In genomic region chr2:18356676-18357075, GRCh38 we compare ENCODE assay signal across 21 cellular contexts.
A peak's percentile ranks its signal among the peaks of the same experiment; 100 is the strongest.
DNase-seq lines count a peak whose midpoint lies in the region; ATAC-seq, FAIRE-seq and TF ChIP-seq lines count a peak whose summit lies in the region.
"Had no signal": no experiment of that assay in that cellular context is flagged by ENCODE, and none has a peak within 500 bp of the region (broad histone marks: within the 10 kb centered on the region; RNA-seq: fewer than 3 reads in every experiment).

No MANE protein-coding gene starts in this region.

- DNase-seq in A549 (ENCODE audit: low read depth in 1 of 2, low spot score in 1 of 2) (peak in 1 of 2 experiments; percentile 34), H54 (ENCODE audit: insufficient read length, low spot score) (no peak), adipocyte (ENCODE audit: low read depth) (peak; percentile 13), foreskin keratinocyte (no peak), GM12891 (ENCODE audit: insufficient read length, low spot score) (no peak), Caco-2 (no peak)
- no peak for DNase-seq in activated naive CD4-positive, alpha-beta T cell treated with anti-CD3 and anti-CD28 coated beads, Interleukin-2, amount 10 ng/mL, durations not matched to agents 7 days and 5 days
- DNase-seq: activated CD4-positive, alpha-beta memory T cell treated with anti-CD3 and anti-CD28 coated beads for 36 hours; CD8-positive, alpha-beta memory T cell; effector CD8-positive, alpha-beta T cell; NCI-H1048; NCI-H2081 treated with DMSO at 0.1 percent for 48 hours; NCI-H748 treated with DMSO at 0.1 percent for 48 hours; nucleus accumbens; stimulated activated CD4-positive, alpha-beta T cell treated with anti-CD3 and anti-CD28 coated beads, Interleukin-1b, Interleukin-23, amount 100 ng/mL, for 48 hours; SW 1271 had no signal

- H3K4me1 Mint-ChIP-seq in activated naive CD4-positive, alpha-beta T cell treated with anti-CD3 and anti-CD28 coated beads, Interleukin-2, amount 10 ng/mL, durations not matched to agents 7 days and 5 days, result no peaks in the 10 kb centered on the region
- peaks cover 2% of the 10 kb centered on the region for H3K4me1 Mint-ChIP-seq in Caco-2 (ENCODE audit: low read depth, unreplicated experiment)
- H3K4me1 Mint-ChIP-seq: CD8-positive, alpha-beta memory T cell; central memory CD8-positive, alpha-beta T cell had no signal

- TF ChIP-seq POLR2A in A549 (IDR thresholded peaks at IDR 0.05; ENCODE audit: low read length), result no peak
- no peak for TF ChIP-seq POLR2A in H54 (IDR thresholded peaks at IDR 0.05; ENCODE audit: low read depth, low read length)
- TF ChIP-seq POLR2A in GM12891 (IDR thresholded peaks at IDR 0.05; ENCODE audit: low read depth, low read length), result no peak

- no peak overlapping the region; a peak in 1 of 6 replicates for H3K27ac ChIP-seq in A549
- H3K27ac ChIP-seq in foreskin keratinocyte, result no peak overlapping the region

- H3K27me3 ChIP-seq in adipocyte (replicated peaks; ENCODE audit: control insufficient read depth, insufficient read depth, low read length) (no peaks in the 10 kb centered on the region), foreskin keratinocyte (no peaks in the 10 kb centered on the region), Caco-2 (replicated peaks; ENCODE audit: control insufficient read depth, insufficient read depth, low read length) (no peaks in the 10 kb centered on the region)

- H3K4me3 ChIP-seq in A549 (no peak overlapping the region), adipocyte (ENCODE audit: low read length) (no peak overlapping the region), Caco-2 (ENCODE audit: low read depth, low read length) (no peak overlapping the region)
- H3K4me3 ChIP-seq: GM12878 had no signal

- H3K4me1 ChIP-seq in A549 (peaks cover 9% of the 10 kb centered on the region; the same call in 2 of the 3 replicates), adipocyte (ENCODE audit: control insufficient read depth, insufficient read depth, low read length) (no peaks in the 10 kb centered on the region), foreskin keratinocyte (peaks cover 6% of the 10 kb centered on the region), Caco-2 (0 out of 2 replicates have a peak, but pooled peaks cover 4% of the 10 kb centered on the region)

- no peak for FAIRE-seq in A549 (lab: Jason Lieb, UNC)
- FAIRE-seq in H54 (lab: Jason Lieb, UNC), result peak; percentile 78
- FAIRE-seq in GM12891 (lab: Jason Lieb, UNC), result no peak
- FAIRE-seq: GM12878 had no signal

- H3K27ac Mint-ChIP-seq in activated naive CD4-positive, alpha-beta T cell treated with anti-CD3 and anti-CD28 coated beads, Interleukin-2, amount 10 ng/mL, durations not matched to agents 7 days and 5 days, result no peak overlapping the region
- no peak overlapping the region for H3K27ac Mint-ChIP-seq in Caco-2 (ENCODE audit: unreplicated experiment)
- H3K27ac Mint-ChIP-seq: activated CD4-positive, alpha-beta memory T cell treated with anti-CD3 and anti-CD28 coated beads for 36 hours; CD8-positive, alpha-beta memory T cell had no signal

- 17% methylated on average over 2 of the region's 2 CpGs for WGBS in A549 (ENCODE audit: missing lambda C conversion rate)

- H3K36me3 ChIP-seq in adipocyte (ENCODE audit: control insufficient read depth, insufficient read depth, low read length, severe bottlenecking), result no peaks in the 10 kb centered on the region
- H3K36me3 ChIP-seq in Caco-2 (ENCODE audit: control insufficient read depth, insufficient read depth, low read length), result no peaks in the 10 kb centered on the region

- intact Hi-C loops in Caco-2 (cut with micrococcal nuclease; ENCODE audit: unreplicated experiment), result no loop called here

- POLR2A ChIA-PET in A549 (lab: Yijun Ruan, JAX), result no interaction called here
- POLR2A ChIA-PET in Caco-2 (lab: Charles Lee), result no interaction called here

- TF ChIP-seq CTCF in A549 (IDR thresholded peaks at IDR 0.05) (no peak), foreskin keratinocyte (conservative IDR thresholded peaks at IDR 0.05) (no peak), Caco-2 (IDR thresholded peaks at IDR 0.05; ENCODE audit: insufficient read depth in 1 of 2, low read depth in 1 of 2, low read length in 1 of 2, severe bottlenecking in 1 of 2, unreplicated experiment in 1 of 2) (no peak)

- H3K4me3 Mint-ChIP-seq in activated naive CD4-positive, alpha-beta T cell treated with anti-CD3 and anti-CD28 coated beads, Interleukin-2, amount 10 ng/mL, durations not matched to agents 7 days and 5 days, result no peak overlapping the region
- H3K4me3 Mint-ChIP-seq in Caco-2 (ENCODE audit: unreplicated experiment), result no peak overlapping the region
- H3K4me3 Mint-ChIP-seq: activated CD4-positive, alpha-beta memory T cell treated with anti-CD3 and anti-CD28 coated beads for 36 hours; CD8-positive, alpha-beta memory T cell; central memory CD8-positive, alpha-beta T cell had no signal

- no peak overlapping the region for H3K9ac ChIP-seq in adipocyte (ENCODE audit: low read length)

- ATAC-seq in A549 (peak; percentile 63 to 87; a peak in 4 of 6 replicates), foreskin keratinocyte (peak; percentile 87)
- ATAC-seq in activated CD4-positive, CD25-positive, alpha-beta regulatory T cell treated with anti-CD3 and anti-CD28 coated beads, Interleukin-2, amount 50 U/mL, for 24 hours, result no peak
- ATAC-seq: GM12878, left lobe of liver, sciatic nerve had no signal

- H3K27me3 Mint-ChIP-seq in activated naive CD4-positive, alpha-beta T cell treated with anti-CD3 and anti-CD28 coated beads, Interleukin-2, amount 10 ng/mL, durations not matched to agents 7 days and 5 days, result no peaks in the 10 kb centered on the region
- no peaks in the 10 kb centered on the region for H3K27me3 Mint-ChIP-seq in Caco-2 (ENCODE audit: insufficient read depth, unreplicated experiment)
- H3K27me3 Mint-ChIP-seq: CD8-positive, alpha-beta memory T cell; central memory CD8-positive, alpha-beta T cell had no signal

- H3K9me3 ChIP-seq in A549 (no peaks in the 10 kb centered on the region), adipocyte (ENCODE audit: control insufficient read depth, low read length) (no peaks in the 10 kb centered on the region), Caco-2 (no peaks in the 10 kb centered on the region)

- TF ChIP-seq EP300 in A549 (IDR thresholded peaks at IDR 0.05), result no peak

- CTCF ChIA-PET in A549 (lab: Yijun Ruan, JAX) (no interaction called here), Caco-2 (lab: Charles Lee) (no interaction called here)
- CTCF ChIA-PET in activated naive CD4-positive, alpha-beta T cell treated with anti-CD3 and anti-CD28 coated beads, Interleukin-2, amount 10 ng/mL, durations not matched to agents 7 days and 5 days (lab: Charles Lee), result no interaction called here

- TF ChIP-seq RAD21 in A549 (conservative IDR thresholded peaks at IDR 0.05 in 1 of 2, IDR thresholded peaks at IDR 0.05 in 1 of 2), result no peak

- no peaks in the 10 kb centered on the region for H3K36me3 Mint-ChIP-seq in activated naive CD4-positive, alpha-beta T cell treated with anti-CD3 and anti-CD28 coated beads, Interleukin-2, amount 10 ng/mL, durations not matched to agents 7 days and 5 days
- H3K36me3 Mint-ChIP-seq in Caco-2 (ENCODE audit: insufficient read depth, unreplicated experiment), result no peaks in the 10 kb centered on the region
- H3K36me3 Mint-ChIP-seq: activated CD4-positive, alpha-beta memory T cell treated with anti-CD3 and anti-CD28 coated beads for 36 hours; CD8-positive, alpha-beta memory T cell had no signal

- no peaks in the 10 kb centered on the region for H3K9me3 Mint-ChIP-seq in activated naive CD4-positive, alpha-beta T cell treated with anti-CD3 and anti-CD28 coated beads, Interleukin-2, amount 10 ng/mL, durations not matched to agents 7 days and 5 days
- H3K9me3 Mint-ChIP-seq in Caco-2 (ENCODE audit: unreplicated experiment), result no peaks in the 10 kb centered on the region
- H3K9me3 Mint-ChIP-seq: activated CD4-positive, alpha-beta memory T cell treated with anti-CD3 and anti-CD28 coated beads for 36 hours; CD8-positive, alpha-beta memory T cell; central memory CD8-positive, alpha-beta T cell had no signal

- BruUV-seq in Caco-2 (replicated peaks; lab: Mats Ljungman, UMichigan), result no TSS peak

- peak overlapping the region; percentile 54 for H3K4me2 ChIP-seq in A549

TF ChIP-seq in A549, 52 proteins besides CTCF, POLR2A, EP300 and RAD21 (continues in another document):
- TF ChIP-seq GATA3 (IDR thresholded peaks at IDR 0.05; ENCODE audit: borderline replicate concordance) (no peak), RCOR1 (IDR thresholded peaks at IDR 0.05; ENCODE audit: low read depth, low read length) (no peak), TP53 (CRISPR knock-in tag; IDR thresholded peaks at IDR 0.05) (no peak), HOXB13 (CRISPR knock-in tag; IDR thresholded peaks at IDR 0.05; ENCODE audit: low read depth) (no peak)

TF ChIP-seq in GM12891, 5 proteins besides CTCF, POLR2A, EP300 and RAD21:
- TF ChIP-seq SPI1 (IDR thresholded peaks at IDR 0.05; ENCODE audit: low read depth, low read length), result no peak
- no peak for TF ChIP-seq POU2F2 (IDR thresholded peaks at IDR 0.05; ENCODE audit: low read depth, low read length)
- TF ChIP-seq PAX5 (IDR thresholded peaks at IDR 0.05; ENCODE audit: insufficient read depth, low read length, severe bottlenecking), result no peak
- no peak for TF ChIP-seq POLR2AphosphoS5 (IDR thresholded peaks at IDR 0.05; ENCODE audit: low read depth, low read length)
- TF ChIP-seq TAF1 (IDR thresholded peaks at IDR 0.05; ENCODE audit: low read depth, low read length), result no peak

Comparison
In these comparisons a context has a peak if more than half of its experiments do, and no peak if none do; other contexts are left out.
1. ATAC-seq: peak in A549 (2 of 2) and foreskin keratinocyte (single experiment); none in activated CD4-positive, CD25-positive, alpha-beta regulatory T cell treated with anti-CD3 and anti-CD28 coated beads, Interleukin-2, amount 50 U/mL, for 24 hours (0 of 2).